In the genomic region with DNA sequence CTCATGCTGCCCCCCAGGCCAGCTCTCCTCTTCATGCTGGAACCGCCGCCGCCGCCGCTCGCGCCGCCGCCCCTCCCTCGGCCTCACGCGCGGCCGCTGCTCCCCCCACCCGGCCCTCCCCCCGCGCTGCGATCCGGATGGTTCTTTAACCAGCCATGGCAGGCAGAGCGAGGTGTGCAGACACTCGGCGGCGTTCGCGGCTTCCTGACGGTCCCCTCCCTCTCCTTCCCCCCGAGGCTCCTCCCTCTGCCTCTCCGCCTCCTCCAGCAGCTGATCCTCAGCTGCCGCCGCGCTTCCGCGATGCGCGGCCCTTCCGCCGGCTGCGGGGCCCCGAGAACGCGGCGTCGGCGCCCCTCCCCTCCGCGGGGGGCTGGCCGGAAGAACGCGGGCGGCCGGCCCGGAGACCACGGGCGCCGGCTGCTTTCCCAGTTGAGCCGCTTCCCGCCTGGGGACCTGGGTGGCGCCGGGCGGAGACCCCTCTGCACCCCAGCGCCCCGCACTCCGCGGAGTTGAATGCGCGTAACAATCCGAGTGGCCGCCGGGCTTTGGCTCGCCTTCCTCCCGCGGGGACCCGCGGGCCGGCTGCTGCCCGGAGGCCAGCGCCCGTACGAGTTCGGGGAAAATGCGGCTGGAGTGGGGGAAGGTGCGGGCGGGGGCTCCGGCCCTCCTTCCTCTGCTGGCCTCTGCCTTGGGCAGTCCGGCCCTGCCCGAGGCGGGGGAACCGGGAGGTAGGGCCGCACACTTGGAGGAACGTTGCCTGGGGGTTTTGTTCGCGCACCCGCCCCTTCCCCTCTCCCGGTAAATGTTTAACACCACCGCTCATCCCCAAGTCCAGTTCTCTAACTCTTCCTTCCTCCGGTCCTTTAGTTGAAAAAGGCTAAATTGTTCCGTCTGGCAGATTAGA, we compare ENCODE assay signal across 1 cellular context.
TF ChIP-seq lines count a peak whose summit lies in the region.

TSS of gene DCAF5 (minus strand) at position 176 of the 904 bp plus-strand sequence. CDS start at position 35, 141 bp downstream.

TF ChIP-seq in HEK293, 187 proteins besides CTCF, POLR2A, EP300 and RAD21 (continued from another document and continues in another):
- TF ChIP-seq, protein P1, sequence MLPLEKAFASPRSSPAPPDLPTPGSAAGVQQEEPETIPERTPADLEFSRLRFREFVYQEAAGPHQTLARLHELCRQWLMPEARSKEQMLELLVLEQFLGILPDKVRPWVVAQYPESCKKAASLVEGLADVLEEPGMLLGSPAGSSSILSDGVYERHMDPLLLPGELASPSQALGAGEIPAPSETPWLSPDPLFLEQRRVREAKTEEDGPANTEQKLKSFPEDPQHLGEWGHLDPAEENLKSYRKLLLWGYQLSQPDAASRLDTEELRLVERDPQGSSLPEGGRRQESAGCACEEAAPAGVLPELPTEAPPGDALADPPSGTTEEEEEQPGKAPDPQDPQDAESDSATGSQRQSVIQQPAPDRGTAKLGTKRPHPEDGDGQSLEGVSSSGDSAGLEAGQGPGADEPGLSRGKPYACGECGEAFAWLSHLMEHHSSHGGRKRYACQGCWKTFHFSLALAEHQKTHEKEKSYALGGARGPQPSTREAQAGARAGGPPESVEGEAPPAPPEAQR (tag by site-specific recombination; IDR thresholded peaks at IDR 0.05) = no peak
- no peak for TF ChIP-seq BCL11B (tag by site-specific recombination; IDR thresholded peaks at IDR 0.05; ENCODE audit: low read depth)
- TF ChIP-seq GLI4 (tag by site-specific recombination; IDR thresholded peaks at IDR 0.05) = no peak
- TF ChIP-seq ZNF530 (tag by site-specific recombination; IDR thresholded peaks at IDR 0.05; ENCODE audit: low read depth) = no peak
- TF ChIP-seq ZNF416 (tag by site-specific recombination; IDR thresholded peaks at IDR 0.05) = no peak
- no peak for TF ChIP-seq ZNF112 (tag by site-specific recombination; IDR thresholded peaks at IDR 0.05)
- no peak for TF ChIP-seq ZNF24 (tag by site-specific recombination; IDR thresholded peaks at IDR 0.05)
- no peak for TF ChIP-seq ZNF777 (tag by site-specific recombination; IDR thresholded peaks at IDR 0.05; ENCODE audit: borderline replicate concordance)
- TF ChIP-seq ZBTB17 (tag by site-specific recombination; IDR thresholded peaks at IDR 0.05) = no peak
- no peak for TF ChIP-seq PBX3 (CRISPR knock-in tag; IDR thresholded peaks at IDR 0.05)
- TF ChIP-seq ZNF423 (tag by site-specific recombination; IDR thresholded peaks at IDR 0.05) = 0 out of 2 replicates have a peak, but pooled peaks have one; percentile 21
- 0 out of 2 replicates have a peak, but pooled peaks have one; percentile 14 for TF ChIP-seq ZSCAN30 (tag by site-specific recombination; IDR thresholded peaks at IDR 0.05)
- TF ChIP-seq ZNF239 (tag by site-specific recombination; IDR thresholded peaks at IDR 0.05) = no peak
- no peak for TF ChIP-seq ZNF776 (tag by site-specific recombination; IDR thresholded peaks at IDR 0.05; ENCODE audit: borderline replicate concordance)
- TF ChIP-seq ZNF48 (tag by site-specific recombination; IDR thresholded peaks at IDR 0.05) = no peak
- no peak for TF ChIP-seq ZNF501 (tag by site-specific recombination; IDR thresholded peaks at IDR 0.05)
- TF ChIP-seq ZEB2 (tag by site-specific recombination; IDR thresholded peaks at IDR 0.05) = 0 out of 2 replicates have a peak, but pooled peaks have one; percentile 11
- TF ChIP-seq SP2 (tag by site-specific recombination; IDR thresholded peaks at IDR 0.05) = peak; percentile 71
- TF ChIP-seq ZSCAN5A (tag by site-specific recombination; IDR thresholded peaks at IDR 0.05) = no peak
- TF ChIP-seq, protein P2, sequence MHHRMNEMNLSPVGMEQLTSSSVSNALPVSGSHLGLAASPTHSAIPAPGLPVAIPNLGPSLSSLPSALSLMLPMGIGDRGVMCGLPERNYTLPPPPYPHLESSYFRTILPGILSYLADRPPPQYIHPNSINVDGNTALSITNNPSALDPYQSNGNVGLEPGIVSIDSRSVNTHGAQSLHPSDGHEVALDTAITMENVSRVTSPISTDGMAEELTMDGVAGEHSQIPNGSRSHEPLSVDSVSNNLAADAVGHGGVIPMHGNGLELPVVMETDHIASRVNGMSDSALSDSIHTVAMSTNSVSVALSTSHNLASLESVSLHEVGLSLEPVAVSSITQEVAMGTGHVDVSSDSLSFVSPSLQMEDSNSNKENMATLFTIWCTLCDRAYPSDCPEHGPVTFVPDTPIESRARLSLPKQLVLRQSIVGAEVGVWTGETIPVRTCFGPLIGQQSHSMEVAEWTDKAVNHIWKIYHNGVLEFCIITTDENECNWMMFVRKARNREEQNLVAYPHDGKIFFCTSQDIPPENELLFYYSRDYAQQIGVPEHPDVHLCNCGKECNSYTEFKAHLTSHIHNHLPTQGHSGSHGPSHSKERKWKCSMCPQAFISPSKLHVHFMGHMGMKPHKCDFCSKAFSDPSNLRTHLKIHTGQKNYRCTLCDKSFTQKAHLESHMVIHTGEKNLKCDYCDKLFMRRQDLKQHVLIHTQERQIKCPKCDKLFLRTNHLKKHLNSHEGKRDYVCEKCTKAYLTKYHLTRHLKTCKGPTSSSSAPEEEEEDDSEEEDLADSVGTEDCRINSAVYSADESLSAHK (tag by site-specific recombination; IDR thresholded peaks at IDR 0.05) = no peak
- TF ChIP-seq ZNF660 (tag by site-specific recombination; IDR thresholded peaks at IDR 0.05) = peak; percentile 66
- no peak for TF ChIP-seq HOXA7 (CRISPR knock-in tag; IDR thresholded peaks at IDR 0.05; ENCODE audit: borderline replicate concordance)
- no peak for TF ChIP-seq ZNF155 (tag by site-specific recombination; IDR thresholded peaks at IDR 0.05)
- no peak for TF ChIP-seq HOXC10 (CRISPR knock-in tag; IDR thresholded peaks at IDR 0.05)
- no peak for TF ChIP-seq ZNF16 (tag by site-specific recombination; IDR thresholded peaks at IDR 0.05; ENCODE audit: low read depth)
- TF ChIP-seq ZNF157 (tag by site-specific recombination; IDR thresholded peaks at IDR 0.05) = no peak
- no peak for TF ChIP-seq ZNF639 (tag by site-specific recombination; IDR thresholded peaks at IDR 0.05)
- TF ChIP-seq ZNF664 (tag by site-specific recombination; IDR thresholded peaks at IDR 0.05) = no peak
- TF ChIP-seq ZFP41 (tag by site-specific recombination; IDR thresholded peaks at IDR 0.05; ENCODE audit: borderline replicate concordance) = no peak
- TF ChIP-seq ATF2 (tag by site-specific recombination; IDR thresholded peaks at IDR 0.05; ENCODE audit: low read depth) = no peak
- TF ChIP-seq, protein P3, sequence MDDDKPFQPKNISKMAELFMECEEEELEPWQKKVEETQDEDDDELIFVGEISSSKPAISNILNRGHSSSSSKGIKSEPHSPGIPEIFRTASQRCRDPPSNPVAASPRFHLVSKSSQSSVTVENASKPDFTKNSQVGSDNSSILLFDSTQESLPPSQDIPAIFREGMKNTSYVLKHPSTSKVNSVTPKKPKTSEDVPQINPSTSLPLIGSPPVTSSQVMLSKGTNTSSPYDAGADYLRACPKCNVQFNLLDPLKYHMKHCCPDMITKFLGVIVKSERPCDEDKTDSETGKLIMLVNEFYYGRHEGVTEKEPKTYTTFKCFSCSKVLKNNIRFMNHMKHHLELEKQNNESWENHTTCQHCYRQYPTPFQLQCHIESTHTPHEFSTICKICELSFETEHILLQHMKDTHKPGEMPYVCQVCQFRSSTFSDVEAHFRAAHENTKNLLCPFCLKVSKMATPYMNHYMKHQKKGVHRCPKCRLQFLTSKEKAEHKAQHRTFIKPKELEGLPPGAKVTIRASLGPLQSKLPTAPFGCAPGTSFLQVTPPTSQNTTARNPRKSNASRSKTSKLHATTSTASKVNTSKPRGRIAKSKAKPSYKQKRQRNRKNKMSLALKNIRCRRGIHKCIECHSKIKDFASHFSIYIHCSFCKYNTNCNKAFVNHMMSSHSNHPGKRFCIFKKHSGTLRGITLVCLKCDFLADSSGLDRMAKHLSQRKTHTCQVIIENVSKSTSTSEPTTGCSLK (tag by site-specific recombination; IDR thresholded peaks at IDR 0.05) = no peak
- TF ChIP-seq KLF7 (tag by site-specific recombination; IDR thresholded peaks at IDR 0.05; ENCODE audit: borderline replicate concordance) = no peak
- no peak for TF ChIP-seq ZNF791 (tag by site-specific recombination; IDR thresholded peaks at IDR 0.05)
- no peak for TF ChIP-seq ZNF121 (tag by site-specific recombination; IDR thresholded peaks at IDR 0.05)
- TF ChIP-seq ZNF830 (tag by site-specific recombination; IDR thresholded peaks at IDR 0.05; ENCODE audit: low read depth) = no peak
- TF ChIP-seq ZNF670 (tag by site-specific recombination; IDR thresholded peaks at IDR 0.05; ENCODE audit: low read depth) = no peak
- no peak for TF ChIP-seq ZNF169 (tag by site-specific recombination; IDR thresholded peaks at IDR 0.05)
- no peak for TF ChIP-seq SCRT1 (tag by site-specific recombination; IDR thresholded peaks at IDR 0.05; ENCODE audit: borderline replicate concordance)
- no peak for TF ChIP-seq ZNF148 (tag by site-specific recombination; IDR thresholded peaks at IDR 0.05; ENCODE audit: borderline replicate concordance)
- TF ChIP-seq ZNF302 (tag by site-specific recombination; IDR thresholded peaks at IDR 0.05; ENCODE audit: low read depth) = no peak
- no peak for TF ChIP-seq ZSCAN23 (tag by site-specific recombination; IDR thresholded peaks at IDR 0.05)
- TF ChIP-seq ZNF2 (tag by site-specific recombination; IDR thresholded peaks at IDR 0.05) = no peak
- no peak for TF ChIP-seq ZNF701 (tag by site-specific recombination; IDR thresholded peaks at IDR 0.05)
- TF ChIP-seq ZNF214 (tag by site-specific recombination; IDR thresholded peaks at IDR 0.05; ENCODE audit: borderline replicate concordance) = no peak
- TF ChIP-seq ZNF19 (tag by site-specific recombination; IDR thresholded peaks at IDR 0.05; ENCODE audit: low read depth) = no peak
- TF ChIP-seq MYNN (tag by site-specific recombination; IDR thresholded peaks at IDR 0.05; ENCODE audit: borderline replicate concordance) = no peak
- no peak for TF ChIP-seq RBAK (tag by site-specific recombination; IDR thresholded peaks at IDR 0.05)
